16 cellular contexts compared by ENCODE assay signal in genomic region chr10:1762066-1762465, GRCh38. TPM values are rescaled to one million over a fixed set of nuclear protein-coding genes. Genes with fewer than 3 reads are reported as not detected.
DNase-seq lines count a peak whose midpoint lies in the region; ATAC-seq, FAIRE-seq and TF ChIP-seq lines count a peak whose summit lies in the region.
"Had no signal": no experiment of that assay in that cellular context is flagged by ENCODE, and none has a peak within 500 bp of the region (broad histone marks: within the 10 kb centered on the region; RNA-seq: fewer than 3 reads in every experiment).

No MANE protein-coding gene starts in this region.

- DNase-seq in D721Med (ENCODE audit: insufficient read length, low spot score) (peak; percentile 49), NCI-H524 (lab: John Stamatoyannopoulos, UW) (peak; percentile 79 to 89), neural crest cell (ENCODE audit: low read depth, low spot score) (no peak), Right ventricle myocardium inferior (ENCODE audit: missing footprints) (no peak), CD1c-positive myeloid dendritic cell (ENCODE audit: extremely low spot score) (no peak)
- no peak for DNase-seq in stimulated activated naive CD4-positive, alpha-beta T cell treated with Interleukin-2 at 50 U/mL for 16 hours (lab: John Stamatoyannopoulos, UW)
- DNase-seq: BE2C; Caco-2; CD8-positive, alpha-beta T cell; DMS 273 treated with DMSO at 0.1 percent for 48 hours; H7 had no signal

- H3K4me3 Mint-ChIP-seq in brain = peak overlapping the region in 1 of 5 experiments; percentile 12
- no peak overlapping the region for H3K4me3 Mint-ChIP-seq in neural crest cell
- H3K4me3 Mint-ChIP-seq: CD8-positive, alpha-beta T cell had no signal

- H3K36me3 Mint-ChIP-seq in brain = no peaks in the 10 kb centered on the region
- peaks cover 12% of the 10 kb centered on the region for H3K36me3 Mint-ChIP-seq in neural crest cell (ENCODE audit: low read depth)
- H3K36me3 Mint-ChIP-seq: CD8-positive, alpha-beta T cell had no signal

- H3K9me3 Mint-ChIP-seq in brain (peaks cover 11 to 26% (median 22%) of the 10 kb centered on the region in 5 experiments), neural crest cell (peaks cover 6% of the 10 kb centered on the region)

- peak; percentile 96 for FAIRE-seq in D721Med (lab: Jason Lieb, UNC)
- FAIRE-seq: A549, GM18507 had no signal

- no peak for ATAC-seq in Right ventricle myocardium inferior
- ATAC-seq in HG03025 (IDR thresholded peaks at IDR 0.05; ENCODE audit: low FRiP score, unreplicated experiment) = no peak
- ATAC-seq: A549; CD8-positive, alpha-beta T cell had no signal

- TF ChIP-seq CTCF in D721Med (IDR thresholded peaks at IDR 0.05; ENCODE audit: insufficient read depth, missing control alignments) = no peak
- no peak for TF ChIP-seq CTCF in brain (conservative IDR thresholded peaks at IDR 0.05)
- TF ChIP-seq CTCF in neural crest cell (conservative IDR thresholded peaks at IDR 0.05) = no peak

- intact Hi-C loops in Right ventricle myocardium inferior (cut with DNase I) = no loop called here

- H3K4me1 Mint-ChIP-seq in brain = peaks cover 18% of the 10 kb centered on the region
- H3K4me1 Mint-ChIP-seq in neural crest cell = peaks cover 21% of the 10 kb centered on the region

- H3K27me3 Mint-ChIP-seq in brain = peaks cover 4% of the 10 kb centered on the region
- H3K27me3 Mint-ChIP-seq in neural crest cell (ENCODE audit: low read depth) = no peaks in the 10 kb centered on the region

- H3K27ac Mint-ChIP-seq in brain (peak overlapping the region in 3 of 5 experiments; percentile 12 to 56 (median 14)), neural crest cell (ENCODE audit: unreplicated experiment) (peak overlapping the region; percentile 63)
- H3K27ac Mint-ChIP-seq: CD8-positive, alpha-beta T cell had no signal

RNA-seq across cellular contexts. Expression of gene ADARB2, which starts 24.7 kb away (rescaled TPM):
- 23.3 TPM for polyA plus RNA-seq in brain (ENCODE audit: insufficient read depth, low read depth, low replicate concordance)
- total RNA-seq in neural crest cell (1.6 and 1.8 TPM in 2 replicates), Right ventricle myocardium inferior (0.19 TPM)
- polyA plus RNA-seq: A549, AG04450 had no signal

Comparison
In these comparisons a context has a peak if more than half of its experiments do, and no peak if none do; other contexts are left out.
1. DNase-seq: peak in D721Med (single experiment) and NCI-H524 (2 of 2); none in neural crest cell (single experiment), stimulated activated naive CD4-positive, alpha-beta T cell treated with Interleukin-2 at 50 U/mL for 16 hours (single experiment), Right ventricle myocardium inferior (single experiment) and CD1c-positive myeloid dendritic cell (single experiment).